11 cellular contexts compared by ENCODE assay signal in genomic region chr1:45622267-45622890, GRCh38. TPM values are rescaled to one million over a fixed set of nuclear protein-coding genes. Genes with fewer than 3 reads are reported as not detected.
A peak's percentile ranks its signal among the peaks of the same experiment; 100 is the strongest.
DNase-seq lines count a peak whose midpoint lies in the region; ATAC-seq and TF ChIP-seq lines count a peak whose summit lies in the region.
"Had no signal": no experiment of that assay in that cellular context is flagged by ENCODE, and none has a peak within 500 bp of the region (broad histone marks: within the 10 kb centered on the region; RNA-seq: fewer than 3 reads in every experiment).

No MANE protein-coding gene starts in this region.

- peaks cover 4% of the 10 kb centered on the region for H3K4me1 Mint-ChIP-seq in nephron progenitor cell
- H3K4me1 Mint-ChIP-seq: activated CD4-positive, alpha-beta T cell treated with anti-CD3 and anti-CD28 coated beads for 36 hours had no signal

- TF ChIP-seq EP300 in tibial nerve (IDR thresholded peaks at IDR 0.05), result no peak

- H3K4me3 ChIP-seq in esophagus squamous epithelium, result peak overlapping the region in 2 of 4 donors; percentile 19 to 46
- peak overlapping the region in 2 of 4 donors; percentile 7 to 41 for H3K4me3 ChIP-seq in tibial nerve

- CTCF ChIA-PET in RWPE1 (lab: Yijun Ruan, JAX), result no interaction called here

- no peak for ATAC-seq in GM19395 (IDR thresholded peaks at IDR 0.05; ENCODE audit: unreplicated experiment)
- ATAC-seq: activated CD4-positive, alpha-beta T cell treated with anti-CD3 and anti-CD28 coated beads for 36 hours had no signal

- DNase-seq in RWPE1 (ENCODE audit: low spot score) (no peak), esophagus squamous epithelium (lab: John Stamatoyannopoulos, UW) (no peak), nephron progenitor cell (peak; percentile 40), tibial nerve (ENCODE audit: low spot score in 2 of 2) (no peak), kidney glomerular epithelial cell (lab: John Stamatoyannopoulos, UW) (no peak), globus pallidus (ENCODE audit: low spot score) (no peak)
- DNase-seq: activated CD4-positive, alpha-beta T cell treated with anti-CD3 and anti-CD28 coated beads for 36 hours; activated effector memory CD4-positive, alpha-beta T cell treated with Interleukin-2 at 50 U/mL for 16 hours; NCI-H2227 treated with DMSO at 0.1 percent for 48 hours; T-cell had no signal

- intact Hi-C loops in esophagus squamous epithelium (cut with DNase I), result no loop called here

- no peaks in the 10 kb centered on the region for H3K9me3 ChIP-seq in esophagus squamous epithelium
- no peaks in the 10 kb centered on the region for H3K9me3 ChIP-seq in tibial nerve

- H3K27me3 ChIP-seq in esophagus squamous epithelium (no peaks in the 10 kb centered on the region), tibial nerve (no peaks in the 10 kb centered on the region)

- TF ChIP-seq CTCF in RWPE1 (conservative IDR thresholded peaks at IDR 0.05; ENCODE audit: low read depth) (no peak), esophagus squamous epithelium (IDR thresholded peaks at IDR 0.05) (no peak), nephron progenitor cell (IDR thresholded peaks at IDR 0.05) (no peak), tibial nerve (IDR thresholded peaks at IDR 0.05) (no peak)

- peak overlapping the region; percentile 89 for H3K27ac Mint-ChIP-seq in nephron progenitor cell
- H3K27ac Mint-ChIP-seq: activated CD4-positive, alpha-beta T cell treated with anti-CD3 and anti-CD28 coated beads for 36 hours; T-cell had no signal

- H3K27ac ChIP-seq in RWPE1, result peak overlapping the region; percentile 58
- H3K27ac ChIP-seq in esophagus squamous epithelium, result peak overlapping the region; percentile 9 to 84 (median 64)
- peak overlapping the region in 3 of 4 donors; percentile 41 to 70 (median 43) for H3K27ac ChIP-seq in tibial nerve

- no peaks in the 10 kb centered on the region for H3K9me3 Mint-ChIP-seq in nephron progenitor cell
- H3K9me3 Mint-ChIP-seq: T-cell had no signal

- 57 to 60% methylated on average over 1 to 19 of the region's 39 CpGs for WGBS in esophagus squamous epithelium, 2 donors
- WGBS in tibial nerve, 2 donors, result 47 to 66% methylated on average over 35 to 39 of the region's 39 CpGs

- H3K36me3 ChIP-seq in esophagus squamous epithelium, result peaks cover 7 to 89% (median 10%) of the 10 kb centered on the region in 3 donors
- peaks cover 0 to 87% (median 17%) of the 10 kb centered on the region in 3 donors for H3K36me3 ChIP-seq in tibial nerve

- H3K36me3 Mint-ChIP-seq in nephron progenitor cell (ENCODE audit: low read depth), result peaks cover 50% of the 10 kb centered on the region

- H3K4me3 Mint-ChIP-seq in nephron progenitor cell, result no peak overlapping the region
- H3K4me3 Mint-ChIP-seq: activated CD4-positive, alpha-beta T cell treated with anti-CD3 and anti-CD28 coated beads for 36 hours; T-cell had no signal

- peaks cover 0 to 44% (median 19%) of the 10 kb centered on the region in 3 donors for H3K4me1 ChIP-seq in esophagus squamous epithelium
- peaks cover 0 to 34% (median 2%) of the 10 kb centered on the region in 4 donors for H3K4me1 ChIP-seq in tibial nerve

- H3K27me3 Mint-ChIP-seq in nephron progenitor cell (ENCODE audit: low read depth, poor library complexity), result no peaks in the 10 kb centered on the region
- H3K27me3 Mint-ChIP-seq: activated CD4-positive, alpha-beta T cell treated with anti-CD3 and anti-CD28 coated beads for 36 hours; T-cell had no signal

- TF ChIP-seq POLR2A in esophagus squamous epithelium (IDR thresholded peaks at IDR 0.05) (no peak), tibial nerve (IDR thresholded peaks at IDR 0.05) (no peak)

- POLR2A ChIA-PET in RWPE1 (lab: Yijun Ruan, JAX; ENCODE audit: low non-redundant PET), result no interaction called here

RNA-seq across cellular contexts. Expression of gene CCDC17, which starts 1.5 kb away (rescaled TPM):
- total RNA-seq in esophagus squamous epithelium (1 to 10 TPM in 3 of 4 donors, under 1 TPM in 1; 0.38 to 3.6 (median 2.4) TPM), tibial nerve (1 to 10 TPM in 3 of 4 donors, under 1 TPM in 1; 0.44 to 5.9 (median 4.3) TPM)

RNA-seq across cellular contexts. Expression of gene NASP, which starts 38.5 kb away (rescaled TPM):
- total RNA-seq in esophagus squamous epithelium (10 to 100 TPM; 40.0 to 71.7 (median 63.4) TPM), tibial nerve (100 to 1,000 TPM in 1 of 4 donors, 10 to 100 TPM in 3; 71.2 to 105 (median 80.6) TPM)
